Comparison of ENCODE assay signal across 18 cellular contexts in the genomic region with DNA sequence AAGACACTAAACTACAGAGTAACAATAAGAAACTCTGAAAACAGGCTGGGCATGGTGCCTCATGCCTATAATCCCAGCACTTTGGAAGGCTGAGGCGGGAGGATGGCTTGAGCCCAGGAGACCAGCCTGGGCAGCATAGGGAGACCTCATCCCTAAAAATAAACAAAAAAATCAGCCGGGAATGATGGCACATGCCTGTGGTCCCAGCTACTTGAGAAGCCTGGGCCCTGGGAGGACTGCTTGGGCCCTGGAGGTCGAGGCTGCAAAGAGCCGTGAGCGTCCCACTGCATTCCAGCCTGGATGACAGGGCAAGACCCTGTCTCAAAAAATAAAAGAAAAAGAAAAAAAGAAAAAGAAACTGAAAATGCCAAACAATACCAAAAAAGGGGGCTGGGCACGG.
"Had no signal": no experiment of that assay in that cellular context is flagged by ENCODE, and none has a peak within 500 bp of the region (broad histone marks: within the 10 kb centered on the region; RNA-seq: fewer than 3 reads in every experiment).

No MANE protein-coding gene starts in this region.

- H3K27ac Mint-ChIP-seq: activated naive CD4-positive, alpha-beta T cell treated with anti-CD3 and anti-CD28 coated beads for 36 hours had no signal

- H3K4me1 ChIP-seq: colonic mucosa, parathyroid adenoma had no signal

- H3K27ac ChIP-seq: colonic mucosa, parathyroid adenoma, transverse colon had no signal

- H3K9ac ChIP-seq: parathyroid adenoma had no signal

- H3K36me3 ChIP-seq: colonic mucosa, transverse colon had no signal

- DNase-seq: activated CD4-positive, alpha-beta T cell treated with anti-CD3 and anti-CD28 coated beads for 1 hour; activated CD4-positive, alpha-beta T cell treated with anti-CD3 and anti-CD28 coated beads, Interleukin-2, amount 50 U/mL, for 4 hours; activated naive CD4-positive, alpha-beta T cell treated with anti-CD3 and anti-CD28 coated beads for 36 hours; activated T-cell treated with anti-CD3 and anti-CD28 coated beads for 4 hours; colonic mucosa; foreskin fibroblast; glutamatergic neuron; hypothalamus; retina; stimulated activated CD4-positive, alpha-beta T cell treated with anti-CD3 and anti-CD28 coated beads, Interleukin-15, amount 100 ng/mL, for 24 hours; stimulated activated CD4-positive, alpha-beta T cell treated with anti-CD3 and anti-CD28 coated beads, Interleukin-4, amount 100 ng/mL, for 4 hours; stimulated activated CD8-positive, alpha-beta memory T cell treated with anti-CD3 and anti-CD28 coated beads, Interleukin-4, amount 100 ng/mL, for 48 hours; stimulated activated naive CD4-positive, alpha-beta T cell treated with Interleukin-2 at 50 U/mL for 16 hours; substantia nigra; T-helper 1 cell; transverse colon had no signal

- H3K4me3 ChIP-seq: colonic mucosa, transverse colon had no signal

- H2AFZ ChIP-seq: parathyroid adenoma had no signal

- H3K9me3 ChIP-seq: colonic mucosa had no signal

- H3K9me3 Mint-ChIP-seq: activated naive CD4-positive, alpha-beta T cell treated with anti-CD3 and anti-CD28 coated beads for 36 hours had no signal

- H3K27me3 ChIP-seq: colonic mucosa, transverse colon had no signal

- H3K4me3 Mint-ChIP-seq: activated naive CD4-positive, alpha-beta T cell treated with anti-CD3 and anti-CD28 coated beads for 36 hours; mesothelial cell of epicardium had no signal
